ENCODE assay signal across 22 cellular contexts in genomic region chr1:150405660-150406059, GRCh38. TPM values are rescaled to one million over a fixed set of nuclear protein-coding genes. Genes with fewer than 3 reads are reported as not detected.
DNase-seq lines count a peak whose midpoint lies in the region; ATAC-seq and TF ChIP-seq lines count a peak whose summit lies in the region.
"Had no signal": no experiment of that assay in that cellular context is flagged by ENCODE, and none has a peak within 500 bp of the region (broad histone marks: within the 10 kb centered on the region; RNA-seq: fewer than 3 reads in every experiment).

No MANE protein-coding gene starts in this region.

- H3K4me3 ChIP-seq in CD8-positive, alpha-beta T cell (ENCODE audit: low read depth, low read length): no peak overlapping the region
- no peak overlapping the region for H3K4me3 ChIP-seq in osteoblast (ENCODE audit: insufficient read depth, low read length)
- H3K4me3 ChIP-seq: BLaER1, gastroesophageal sphincter, hepatocyte, SJSA1, transverse colon had no signal

- H3K27ac ChIP-seq in CD8-positive, alpha-beta T cell (ENCODE audit: low read depth, low read length): no peak overlapping the region
- no peak overlapping the region for H3K27ac ChIP-seq in osteoblast (ENCODE audit: low read depth, low read length)
- H3K27ac ChIP-seq: BLaER1, gastroesophageal sphincter, hepatocyte, SJSA1, transverse colon had no signal

- H3K9me3 Mint-ChIP-seq in CD8-positive, alpha-beta T cell: no peaks in the 10 kb centered on the region
- no peaks in the 10 kb centered on the region for H3K9me3 Mint-ChIP-seq in activated naive CD8-positive, alpha-beta T cell treated with anti-CD3 and anti-CD28 coated beads for 36 hours

- no peak overlapping the region for H2AFZ ChIP-seq in osteoblast (ENCODE audit: low read length)
- H2AFZ ChIP-seq: hepatocyte had no signal

- no peaks in the 10 kb centered on the region for H3K27me3 Mint-ChIP-seq in CD8-positive, alpha-beta T cell (ENCODE audit: low read depth)
- H3K27me3 Mint-ChIP-seq in activated naive CD8-positive, alpha-beta T cell treated with anti-CD3 and anti-CD28 coated beads for 36 hours: no peaks in the 10 kb centered on the region

- no peak overlapping the region for H3K4me3 Mint-ChIP-seq in CD8-positive, alpha-beta T cell
- no peak overlapping the region for H3K4me3 Mint-ChIP-seq in activated naive CD8-positive, alpha-beta T cell treated with anti-CD3 and anti-CD28 coated beads for 36 hours

- H3K4me1 ChIP-seq in CD8-positive, alpha-beta T cell (ENCODE audit: insufficient read depth, low read length): peaks cover 4% of the 10 kb centered on the region
- peaks cover 13% of the 10 kb centered on the region for H3K4me1 ChIP-seq in osteoblast (ENCODE audit: insufficient read depth, low read length)

- H3K4me2 ChIP-seq in osteoblast (ENCODE audit: insufficient read depth, low read length): peak overlapping the region; percentile 13
- H3K4me2 ChIP-seq: BLaER1, hepatocyte had no signal

- peak; percentile 19 for DNase-seq in activated effector memory CD4-positive, alpha-beta T cell treated with anti-CD3 and anti-CD28 coated beads, Interleukin-2, amount 50 U/mL, for 16 hours
- no peak for DNase-seq in activated effector memory CD4-positive, alpha-beta T cell treated with Interleukin-2 at 50 U/mL for 16 hours
- no peak for DNase-seq in CD8-positive, alpha-beta T cell
- no peak for DNase-seq in activated naive CD8-positive, alpha-beta T cell treated with anti-CD3 and anti-CD28 coated beads for 36 hours
- no peak for DNase-seq in osteoblast (ENCODE audit: insufficient read length, low spot score, missing footprints)
- no peak for DNase-seq in SK-N-DZ (ENCODE audit: low spot score)
- DNase-seq in SIG-M5 treated with dmso at 0.1 percent for 504 hours (lab: John Stamatoyannopoulos, UW; ENCODE audit: unreplicated experiment): no peak
- DNase-seq: cerebellar nuclear complex, DND-41, NCI-H1417 treated with DMSO at 0.1 percent for 48 hours, NCI-H2081 treated with DMSO at 0.1 percent for 48 hours, NCI-H446, NCI-H82, nucleus accumbens, small intestine, T-helper 1 cell, transverse colon had no signal

- peaks cover 21% of the 10 kb centered on the region for H4K20me1 ChIP-seq in osteoblast (ENCODE audit: insufficient read depth, low read length)

- no peaks in the 10 kb centered on the region for H3K36me3 ChIP-seq in CD8-positive, alpha-beta T cell (ENCODE audit: insufficient read depth, low read length)
- no peaks in the 10 kb centered on the region for H3K36me3 ChIP-seq in osteoblast (ENCODE audit: insufficient read depth, low read length)
- H3K36me3 ChIP-seq: gastroesophageal sphincter, SJSA1, transverse colon had no signal

- ATAC-seq in CD8-positive, alpha-beta T cell: no peak
- ATAC-seq in HG02678 (IDR thresholded peaks at IDR 0.05; ENCODE audit: unreplicated experiment): no peak
- ATAC-seq: gastroesophageal sphincter had no signal

- TF ChIP-seq CTCF in CD8-positive, alpha-beta T cell (IDR thresholded peaks at IDR 0.05): no peak
- no peak for TF ChIP-seq CTCF in osteoblast (IDR thresholded peaks at IDR 0.05; ENCODE audit: extremely low read depth, low read depth, low read length)

- peaks cover 22% of the 10 kb centered on the region for H3K36me3 Mint-ChIP-seq in CD8-positive, alpha-beta T cell
- peaks cover 4% of the 10 kb centered on the region for H3K36me3 Mint-ChIP-seq in activated naive CD8-positive, alpha-beta T cell treated with anti-CD3 and anti-CD28 coated beads for 36 hours

- CTCF ChIA-PET in CD8-positive, alpha-beta T cell (lab: Charles Lee): no interaction called here

- H3K27ac Mint-ChIP-seq in CD8-positive, alpha-beta T cell: peak overlapping the region; percentile 27
- peak overlapping the region; percentile 22 for H3K27ac Mint-ChIP-seq in activated naive CD8-positive, alpha-beta T cell treated with anti-CD3 and anti-CD28 coated beads for 36 hours

- H3K4me1 Mint-ChIP-seq in CD8-positive, alpha-beta T cell (ENCODE audit: low read depth): peaks cover 66% of the 10 kb centered on the region
- peaks cover 40% of the 10 kb centered on the region for H3K4me1 Mint-ChIP-seq in activated naive CD8-positive, alpha-beta T cell treated with anti-CD3 and anti-CD28 coated beads for 36 hours

- H3K27me3 ChIP-seq in CD8-positive, alpha-beta T cell (ENCODE audit: insufficient read depth, low read length): no peaks in the 10 kb centered on the region
- no peaks in the 10 kb centered on the region for H3K27me3 ChIP-seq in osteoblast (ENCODE audit: insufficient read depth, low read length)
- H3K27me3 ChIP-seq: BLaER1, gastroesophageal sphincter, hepatocyte, SJSA1, transverse colon had no signal

- H3K79me2 ChIP-seq in osteoblast (ENCODE audit: insufficient read depth, low read length): peaks cover 80% of the 10 kb centered on the region

- POLR2A ChIA-PET in CD8-positive, alpha-beta T cell (lab: Charles Lee): no interaction called here

- no peaks in the 10 kb centered on the region for H3K9me3 ChIP-seq in CD8-positive, alpha-beta T cell (ENCODE audit: low read length)
- H3K9me3 ChIP-seq in osteoblast (ENCODE audit: low read depth, low read length): no peaks in the 10 kb centered on the region
- H3K9me3 ChIP-seq: BLaER1, gastroesophageal sphincter, SJSA1, transverse colon had no signal

- intact Hi-C loops in CD8-positive, alpha-beta T cell (cut with DNase I, micrococcal nuclease): loop anchor here in 1 of 2 experiments (5.0 kb wide), 1 partner anchor 33 kb away; no protein-coding TSS in a partner anchor

RNA-seq across cellular contexts. Expression of gene RPRD2, which starts 41.7 kb away (rescaled TPM):
- total RNA-seq in CD8-positive, alpha-beta T cell: 10 to 100 TPM; 31.8 to 35.0 TPM
- 10 to 100 TPM; 21.7 to 22.8 TPM for total RNA-seq in activated naive CD8-positive, alpha-beta T cell treated with anti-CD3 and anti-CD28 coated beads for 36 hours
- total RNA-seq in osteoblast: 12.3 and 13.3 TPM in 2 replicates
- 10.5 and 10.8 TPM in 2 replicates for polyA plus RNA-seq in SK-N-DZ (2014; cell fraction: cytosol; rRNA removed)
- polyA plus RNA-seq in SK-N-DZ (2014; cell fraction: nucleus; rRNA removed): 3.5 and 7.6 TPM in 2 replicates
